Comparison of ENCODE assay signal across 8 cellular contexts in the genomic region with DNA sequence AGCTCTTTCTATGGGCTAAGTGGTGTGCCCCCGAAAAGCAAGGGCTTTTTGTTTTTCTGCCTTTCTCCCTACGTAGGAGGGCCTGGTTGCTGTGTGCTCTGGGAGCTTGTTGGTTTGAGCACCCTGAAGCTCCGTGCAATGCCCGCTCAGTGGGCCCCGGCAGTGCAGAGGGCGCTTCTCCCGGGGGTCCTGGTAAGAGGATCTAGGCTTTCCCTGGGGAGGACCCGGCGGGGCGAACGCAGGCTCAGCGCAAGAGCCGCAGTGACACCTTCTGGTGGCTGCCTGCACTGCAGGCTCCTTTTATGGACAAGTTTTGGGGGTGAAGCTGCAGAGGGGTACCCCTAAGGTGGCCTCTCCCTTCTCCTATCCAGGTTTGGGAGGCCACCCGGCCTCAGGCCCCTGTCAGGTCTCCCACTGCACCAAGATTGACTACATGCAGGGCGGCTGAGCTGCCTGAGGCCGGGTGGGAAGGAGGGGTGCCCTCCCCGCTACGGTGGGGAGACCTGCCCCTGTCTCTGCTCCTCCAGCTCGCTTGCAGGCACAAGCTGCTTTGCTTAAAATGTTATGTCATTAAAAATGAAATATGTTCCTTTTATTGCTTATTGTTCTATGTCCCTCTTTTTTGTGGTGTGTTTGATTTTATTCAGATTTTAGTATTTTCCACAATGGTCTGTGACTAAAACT.
DNase-seq lines count a peak whose midpoint lies in the region; ATAC-seq lines count a peak whose summit lies in the region.

No MANE protein-coding gene starts in this region.

- H3K27ac ChIP-seq in right cardiac atrium (ENCODE audit: low read length) (no peak overlapping the region), substantia nigra (ENCODE audit: low read depth, low read length, poor library complexity, severe bottlenecking) (no peak overlapping the region)

- 26% methylated on average over 19 of the region's 19 CpGs for WGBS in right cardiac atrium

- POLR2A ChIA-PET in activated CD4-positive, alpha-beta memory T cell treated with anti-CD3 and anti-CD28 coated beads for 36 hours (lab: Charles Lee): no interaction called here
- POLR2A ChIA-PET in activated CD4-positive, alpha-beta memory T cell treated with anti-CD3 and anti-CD28 coated beads, Interleukin-2, amount 10 ng/mL, durations not matched to agents 7 days and 5 days (lab: Charles Lee): no interaction called here

- no peaks in the 10 kb centered on the region for H3K4me1 Mint-ChIP-seq in activated CD4-positive, alpha-beta memory T cell treated with anti-CD3 and anti-CD28 coated beads for 36 hours (ENCODE audit: low read depth)
- H3K4me1 Mint-ChIP-seq in activated CD4-positive, alpha-beta memory T cell treated with anti-CD3 and anti-CD28 coated beads, Interleukin-2, amount 10 ng/mL, durations not matched to agents 7 days and 5 days: no peaks in the 10 kb centered on the region

- peak in 1 of 2 donors; percentile 46 for ATAC-seq in right cardiac atrium
- ATAC-seq in GM21619 (IDR thresholded peaks at IDR 0.05; ENCODE audit: unreplicated experiment): no peak

- intact Hi-C loops in activated CD4-positive, alpha-beta memory T cell treated with anti-CD3 and anti-CD28 coated beads for 36 hours (cut with micrococcal nuclease): loop anchor here (5.0 kb wide), 1 partner anchor 467 kb away; no protein-coding TSS in a partner anchor
- intact Hi-C loops in right cardiac atrium (cut with DNase I): loop anchor here in 3 of 4 donors (5.0 to 10.0 kb wide), 3 partner anchors 304 to 472 kb away; no protein-coding TSS in a partner anchor

- no peak overlapping the region for H3K27ac Mint-ChIP-seq in activated CD4-positive, alpha-beta memory T cell treated with anti-CD3 and anti-CD28 coated beads for 36 hours
- H3K27ac Mint-ChIP-seq in activated CD4-positive, alpha-beta memory T cell treated with anti-CD3 and anti-CD28 coated beads, Interleukin-2, amount 10 ng/mL, durations not matched to agents 7 days and 5 days: no peak overlapping the region

- H3K27me3 ChIP-seq in right cardiac atrium (ENCODE audit: control insufficient read depth, insufficient read depth): no peaks in the 10 kb centered on the region

- H3K36me3 Mint-ChIP-seq in activated CD4-positive, alpha-beta memory T cell treated with anti-CD3 and anti-CD28 coated beads for 36 hours: no peaks in the 10 kb centered on the region
- H3K36me3 Mint-ChIP-seq in activated CD4-positive, alpha-beta memory T cell treated with anti-CD3 and anti-CD28 coated beads, Interleukin-2, amount 10 ng/mL, durations not matched to agents 7 days and 5 days (ENCODE audit: low read depth): no peaks in the 10 kb centered on the region

- H3K9me3 Mint-ChIP-seq in activated CD4-positive, alpha-beta memory T cell treated with anti-CD3 and anti-CD28 coated beads for 36 hours: peaks cover 6% of the 10 kb centered on the region
- peaks cover 2% of the 10 kb centered on the region for H3K9me3 Mint-ChIP-seq in activated CD4-positive, alpha-beta memory T cell treated with anti-CD3 and anti-CD28 coated beads, Interleukin-2, amount 10 ng/mL, durations not matched to agents 7 days and 5 days

- H3K27me3 Mint-ChIP-seq in activated CD4-positive, alpha-beta memory T cell treated with anti-CD3 and anti-CD28 coated beads for 36 hours: no peaks in the 10 kb centered on the region
- H3K27me3 Mint-ChIP-seq in activated CD4-positive, alpha-beta memory T cell treated with anti-CD3 and anti-CD28 coated beads, Interleukin-2, amount 10 ng/mL, durations not matched to agents 7 days and 5 days: no peaks in the 10 kb centered on the region

- CTCF ChIA-PET in activated CD4-positive, alpha-beta memory T cell treated with anti-CD3 and anti-CD28 coated beads for 36 hours (lab: Charles Lee): interaction anchor here (0.5 to 1.4 kb wide), 4 partner anchors 10 to 1850 kb away, joined by 3 read pairs; no protein-coding TSS in a partner anchor
- CTCF ChIA-PET in activated CD4-positive, alpha-beta memory T cell treated with anti-CD3 and anti-CD28 coated beads, Interleukin-2, amount 10 ng/mL, durations not matched to agents 7 days and 5 days (lab: Charles Lee): interaction anchor here (1.2 to 2.6 kb wide), 4 partner anchors 9 to 467 kb away, joined by 3 to 9 read pairs (median 4); no protein-coding TSS in a partner anchor

- no peaks in the 10 kb centered on the region for H3K4me1 ChIP-seq in right cardiac atrium (ENCODE audit: control insufficient read depth, insufficient read depth, low read length)

- H3K4me3 Mint-ChIP-seq in activated CD4-positive, alpha-beta memory T cell treated with anti-CD3 and anti-CD28 coated beads for 36 hours: no peak overlapping the region
- no peak overlapping the region for H3K4me3 Mint-ChIP-seq in activated CD4-positive, alpha-beta memory T cell treated with anti-CD3 and anti-CD28 coated beads, Interleukin-2, amount 10 ng/mL, durations not matched to agents 7 days and 5 days

- H3K4me3 ChIP-seq in right cardiac atrium (ENCODE audit: low read length): no peak overlapping the region

- peak; percentile 12 for DNase-seq in activated CD4-positive, alpha-beta memory T cell treated with anti-CD3 and anti-CD28 coated beads for 36 hours
- no peak for DNase-seq in activated CD4-positive, alpha-beta memory T cell treated with anti-CD3 and anti-CD28 coated beads, Interleukin-2, amount 10 ng/mL, durations not matched to agents 7 days and 5 days
- DNase-seq in OCI-M1 (lab: John Stamatoyannopoulos, UW): peak; percentile 24
- DNase-seq in right cardiac atrium: peak in 2 of 3 donors; percentile 28 to 69
- peak in 27 of 49 donors; percentile 1 to 61 (median 15) for DNase-seq in substantia nigra (lab: John Stamatoyannopoulos, UW)
- no peak for DNase-seq in NCI-H510A (lab: John Stamatoyannopoulos, UW)
- no peak for DNase-seq in activated CD4-positive, CD25-positive, alpha-beta regulatory T cell treated with anti-CD3 and anti-CD28 coated beads, Interleukin-2, amount 50 U/mL, for 72 hours

- no peaks in the 10 kb centered on the region for H3K9me3 ChIP-seq in right cardiac atrium (ENCODE audit: control insufficient read depth, low read length)

Comparison
In these comparisons a context has a peak if more than half of its experiments do, and no peak if none do; other contexts are left out.
1. DNase-seq: peak in activated CD4-positive, alpha-beta memory T cell treated with anti-CD3 and anti-CD28 coated beads for 36 hours (single experiment), OCI-M1 (single experiment), right cardiac atrium (2 of 3) and substantia nigra (27 of 49); none in activated CD4-positive, alpha-beta memory T cell treated with anti-CD3 and anti-CD28 coated beads, Interleukin-2, amount 10 ng/mL, durations not matched to agents 7 days and 5 days (single experiment), NCI-H510A (single experiment) and activated CD4-positive, CD25-positive, alpha-beta regulatory T cell treated with anti-CD3 and anti-CD28 coated beads, Interleukin-2, amount 50 U/mL, for 72 hours (single experiment).